In the genomic region with DNA sequence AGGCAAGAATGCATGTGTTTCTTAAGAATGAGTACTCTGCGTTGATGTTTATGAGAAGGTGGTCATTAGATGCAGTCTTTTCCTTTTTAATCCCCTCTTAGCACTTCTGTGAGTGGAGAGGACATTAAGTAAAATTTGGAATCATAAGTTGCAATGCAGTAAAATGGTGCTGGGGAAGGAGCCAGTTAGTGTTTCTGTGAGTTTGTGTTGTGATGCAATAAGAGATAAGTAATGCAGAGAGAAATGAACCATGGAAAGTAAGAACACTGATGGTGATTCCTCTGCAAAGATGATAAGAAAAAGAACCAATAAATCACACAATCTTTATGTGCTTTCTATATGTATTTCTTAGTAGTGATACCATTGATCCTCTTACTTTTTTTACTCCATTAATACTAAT, we compare ENCODE assay signal across 17 cellular contexts. TPM values are rescaled to one million over a fixed set of nuclear protein-coding genes. Genes with fewer than 3 reads are reported as not detected.
DNase-seq lines count a peak whose midpoint lies in the region; ATAC-seq, FAIRE-seq and TF ChIP-seq lines count a peak whose summit lies in the region.
"Had no signal": no experiment of that assay in that cellular context is flagged by ENCODE, and none has a peak within 500 bp of the region (broad histone marks: within the 10 kb centered on the region; RNA-seq: fewer than 3 reads in every experiment).

No MANE protein-coding gene starts in this region.

- H3K36me3 Mint-ChIP-seq in immature natural killer cell, result peaks cover 7 to 29% (median 13%) of the 10 kb centered on the region in 3 donors

- H3K4me3 ChIP-seq in A549 (no peak overlapping the region), HEK293 (ENCODE audit: low read depth, low read length) (no peak overlapping the region)
- H3K4me3 ChIP-seq: GM12878 had no signal

- DNase-seq in A549 (ENCODE audit: low read depth in 1 of 2, low spot score in 1 of 2) (no peak), amniotic epithelial cell (ENCODE audit: low read depth) (peak; percentile 45), immature natural killer cell (no peak)
- DNase-seq in activated CD4-positive, alpha-beta T cell treated with anti-CD3 and anti-CD28 coated beads, Interleukin-2, amount 50 U/mL, for 4 hours, result no peak
- no peak for DNase-seq in activated effector memory CD4-positive, alpha-beta T cell treated with Interleukin-2 at 50 U/mL for 16 hours
- DNase-seq: AML-193, Calu3, Karpas-422, NCI-H1436 treated with DMSO at 0.1 percent for 48 hours, NCI-H2081, NCI-H226, NCI-H69 had no signal

- peaks cover 14 to 27% of the 10 kb centered on the region in 2 donors for H3K4me1 Mint-ChIP-seq in immature natural killer cell

- TF ChIP-seq CTCF in A549 (IDR thresholded peaks at IDR 0.05) (no peak), HEK293 (tag by site-specific recombination; IDR thresholded peaks at IDR 0.05) (no peak)

- no peaks in the 10 kb centered on the region for H3K9me3 Mint-ChIP-seq in immature natural killer cell

- H3K27ac ChIP-seq in A549 (no peak overlapping the region), HEK293 (ENCODE audit: extremely low read depth, low read depth, low read length) (no peak overlapping the region)

- H3K4me1 ChIP-seq in A549, result peaks cover 29% of the 10 kb centered on the region
- H3K4me1 ChIP-seq in HEK293 (ENCODE audit: control insufficient read depth, insufficient read depth, low read length), result peaks cover 13% of the 10 kb centered on the region

- TF ChIP-seq POLR2A in A549 (IDR thresholded peaks at IDR 0.05; ENCODE audit: low read length), result no peak

- peaks cover 25 to 27% of the 10 kb centered on the region in 2 experiments for H3K36me3 ChIP-seq in HEK293 (ENCODE audit: control insufficient read depth in 2 of 2, insufficient read depth in 1 of 2, low read length in 2 of 2)

- TF ChIP-seq RAD21 in A549 (conservative IDR thresholded peaks at IDR 0.05 in 1 of 2, IDR thresholded peaks at IDR 0.05 in 1 of 2), result no peak

- TF ChIP-seq EP300 in A549 (IDR thresholded peaks at IDR 0.05), result no peak

- peak overlapping the region in 4 of 6 donors; percentile 12 to 74 (median 56) for H3K27ac Mint-ChIP-seq in immature natural killer cell

- WGBS in A549 (ENCODE audit: missing lambda C conversion rate), result 91% methylated on average over 1 of the region's 1 CpG

- no peak overlapping the region for H3K4me2 ChIP-seq in A549

- POLR2A ChIA-PET in A549 (lab: Yijun Ruan, JAX) (no interaction called here), HEK293 (lab: Yijun Ruan, JAX) (interaction anchor here (1.3 kb wide), 1 partner anchor 22 kb away, joined by 3 read pairs; no protein-coding TSS in a partner anchor)

- peaks cover 0 to 5% (median 0%) of the 10 kb centered on the region in 3 donors for H3K27me3 Mint-ChIP-seq in immature natural killer cell (ENCODE audit: low read depth in 3 of 3)

- no peaks in the 10 kb centered on the region for H3K9me3 ChIP-seq in A549
- no peaks in the 10 kb centered on the region for H3K9me3 ChIP-seq in HEK293 (ENCODE audit: control insufficient read depth, insufficient read depth, low read depth, low read length)

- CTCF ChIA-PET in A549 (lab: Yijun Ruan, JAX), result interaction anchor here (3.0 to 3.1 kb wide), 2 partner anchors 10 to 20 kb away, joined by 11 to 15 read pairs; a partner anchor contains a TSS
- CTCF ChIA-PET in HEK293 (lab: Yijun Ruan, JAX), result interaction anchor here (2.2 kb wide), 1 partner anchor 177 kb away, joined by 9 read pairs; no protein-coding TSS in a partner anchor

- FAIRE-seq in A549 (lab: Jason Lieb, UNC), result peak; percentile 61
- FAIRE-seq: GM12878, GM19239 had no signal

- H3K4me3 Mint-ChIP-seq in immature natural killer cell, result no peak overlapping the region

- no peak for ATAC-seq in A549
- ATAC-seq in GM21786 (IDR thresholded peaks at IDR 0.05; ENCODE audit: unreplicated experiment), result no peak
- ATAC-seq in HG03135 (IDR thresholded peaks at IDR 0.05; ENCODE audit: unreplicated experiment), result no peak
- ATAC-seq: GM12878 had no signal

TF ChIP-seq in A549, 52 proteins besides CTCF, POLR2A, EP300 and RAD21 (continues in another document):
- TF ChIP-seq JUNB (IDR thresholded peaks at IDR 0.05) (no peak), CBX2 (IDR thresholded peaks at IDR 0.05; ENCODE audit: borderline replicate concordance, low read depth) (no peak), HOXB13 (CRISPR knock-in tag; IDR thresholded peaks at IDR 0.05; ENCODE audit: low read depth) (no peak)
- TF ChIP-seq, protein P1, sequence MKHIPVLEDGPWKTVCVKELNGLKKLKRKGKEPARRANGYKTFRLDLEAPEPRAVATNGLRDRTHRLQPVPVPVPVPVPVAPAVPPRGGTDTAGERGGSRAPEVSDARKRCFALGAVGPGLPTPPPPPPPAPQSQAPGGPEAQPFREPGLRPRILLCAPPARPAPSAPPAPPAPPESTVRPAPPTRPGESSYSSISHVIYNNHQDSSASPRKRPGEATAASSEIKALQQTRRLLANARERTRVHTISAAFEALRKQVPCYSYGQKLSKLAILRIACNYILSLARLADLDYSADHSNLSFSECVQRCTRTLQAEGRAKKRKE (CRISPR knock-in tag; IDR thresholded peaks at IDR 0.05; ENCODE audit: low read depth), result no peak
- TF ChIP-seq, protein P2, sequence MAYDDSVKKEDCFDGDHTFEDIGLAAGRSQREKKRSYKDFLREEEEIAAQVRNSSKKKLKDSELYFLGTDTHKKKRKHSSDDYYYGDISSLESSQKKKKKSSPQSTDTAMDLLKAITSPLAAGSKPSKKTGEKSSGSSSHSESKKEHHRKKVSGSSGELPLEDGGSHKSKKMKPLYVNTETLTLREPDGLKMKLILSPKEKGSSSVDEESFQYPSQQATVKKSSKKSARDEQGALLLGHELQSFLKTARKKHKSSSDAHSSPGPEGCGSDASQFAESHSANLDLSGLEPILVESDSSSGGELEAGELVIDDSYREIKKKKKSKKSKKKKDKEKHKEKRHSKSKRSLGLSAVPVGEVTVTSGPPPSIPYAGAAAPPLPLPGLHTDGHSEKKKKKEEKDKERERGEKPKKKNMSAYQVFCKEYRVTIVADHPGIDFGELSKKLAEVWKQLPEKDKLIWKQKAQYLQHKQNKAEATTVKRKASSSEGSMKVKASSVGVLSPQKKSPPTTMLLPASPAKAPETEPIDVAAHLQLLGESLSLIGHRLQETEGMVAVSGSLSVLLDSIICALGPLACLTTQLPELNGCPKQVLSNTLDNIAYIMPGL (CRISPR knock-in tag; IDR thresholded peaks at IDR 0.05; ENCODE audit: borderline replicate concordance), result no peak

TF ChIP-seq in HEK293, 187 proteins besides CTCF, POLR2A, EP300 and RAD21 (continues in another document):
- TF ChIP-seq, protein P3, sequence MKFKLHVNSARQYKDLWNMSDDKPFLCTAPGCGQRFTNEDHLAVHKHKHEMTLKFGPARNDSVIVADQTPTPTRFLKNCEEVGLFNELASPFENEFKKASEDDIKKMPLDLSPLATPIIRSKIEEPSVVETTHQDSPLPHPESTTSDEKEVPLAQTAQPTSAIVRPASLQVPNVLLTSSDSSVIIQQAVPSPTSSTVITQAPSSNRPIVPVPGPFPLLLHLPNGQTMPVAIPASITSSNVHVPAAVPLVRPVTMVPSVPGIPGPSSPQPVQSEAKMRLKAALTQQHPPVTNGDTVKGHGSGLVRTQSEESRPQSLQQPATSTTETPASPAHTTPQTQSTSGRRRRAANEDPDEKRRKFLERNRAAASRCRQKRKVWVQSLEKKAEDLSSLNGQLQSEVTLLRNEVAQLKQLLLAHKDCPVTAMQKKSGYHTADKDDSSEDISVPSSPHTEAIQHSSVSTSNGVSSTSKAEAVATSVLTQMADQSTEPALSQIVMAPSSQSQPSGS (tag by site-specific recombination; IDR thresholded peaks at IDR 0.05; ENCODE audit: low read depth), result no peak
- TF ChIP-seq, protein P4, sequence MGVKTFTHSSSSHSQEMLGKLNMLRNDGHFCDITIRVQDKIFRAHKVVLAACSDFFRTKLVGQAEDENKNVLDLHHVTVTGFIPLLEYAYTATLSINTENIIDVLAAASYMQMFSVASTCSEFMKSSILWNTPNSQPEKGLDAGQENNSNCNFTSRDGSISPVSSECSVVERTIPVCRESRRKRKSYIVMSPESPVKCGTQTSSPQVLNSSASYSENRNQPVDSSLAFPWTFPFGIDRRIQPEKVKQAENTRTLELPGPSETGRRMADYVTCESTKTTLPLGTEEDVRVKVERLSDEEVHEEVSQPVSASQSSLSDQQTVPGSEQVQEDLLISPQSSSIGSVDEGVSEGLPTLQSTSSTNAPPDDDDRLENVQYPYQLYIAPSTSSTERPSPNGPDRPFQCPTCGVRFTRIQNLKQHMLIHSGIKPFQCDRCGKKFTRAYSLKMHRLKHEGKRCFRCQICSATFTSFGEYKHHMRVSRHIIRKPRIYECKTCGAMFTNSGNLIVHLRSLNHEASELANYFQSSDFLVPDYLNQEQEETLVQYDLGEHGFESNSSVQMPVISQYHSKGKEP (tag by site-specific recombination; IDR thresholded peaks at IDR 0.05), result peak; percentile 75

RNA-seq across cellular contexts. Expression of a gene that starts 20.0 kb away (rescaled TPM):
- polyA plus RNA-seq in A549 (2011; rRNA removed) (13.5 and 16.5 TPM in 2 replicates), A549 (2017; fragmentation: RNase III; extraction: RNeasy Plus Mini Kit Qiagen cat#74134 plus additional on column Dnase treatment) (13.6 to 15.8 TPM (median 14.7 TPM) in 3 replicates), immature natural killer cell (10 to 100 TPM; 31.6 to 36.7 (median 34.0) TPM)
- 10.6 and 15.2 TPM in 2 replicates for polyA plus RNA-seq in A549 (2012; cell fraction: cytosol; rRNA removed)
- polyA plus RNA-seq in A549 (2012; cell fraction: nucleus; rRNA removed), result 12.0 and 14.2 TPM in 2 replicates
- 19.5 and 19.6 TPM in 2 replicates for polyA minus RNA-seq in A549 (2011; rRNA and poly(A)+ RNA removed)

RNA-seq across cellular contexts. Expression of a gene that starts 21.7 kb away (rescaled TPM):
- 27.5 and 31.3 TPM in 2 replicates for polyA plus RNA-seq in A549 (2011; rRNA removed)
- 54.4 and 79.1 TPM in 2 replicates for polyA plus RNA-seq in A549 (2012; cell fraction: cytosol; rRNA removed)
- 316 and 464 TPM in 2 replicates for polyA plus RNA-seq in A549 (2012; cell fraction: nucleus; rRNA removed)
- 50.5 to 59.0 TPM (median 57.8 TPM) in 3 replicates for polyA plus RNA-seq in A549 (2017; fragmentation: RNase III; extraction: RNeasy Plus Mini Kit Qiagen cat#74134 plus additional on column Dnase treatment)
- 21.7 and 42.5 TPM in 2 replicates for polyA minus RNA-seq in A549 (2011; rRNA and poly(A)+ RNA removed)
- polyA plus RNA-seq in immature natural killer cell, result 10 to 100 TPM; 41.6 to 50.5 (median 47.0) TPM

RNA-seq across cellular contexts. Expression of a gene that starts 42.6 kb away (rescaled TPM):
- polyA plus RNA-seq in A549 (2011; rRNA removed), result 53.0 and 56.8 TPM in 2 replicates
- polyA plus RNA-seq in A549 (2012; cell fraction: cytosol; rRNA removed), result 73.4 and 97.2 TPM in 2 replicates
- 121 and 187 TPM in 2 replicates for polyA plus RNA-seq in A549 (2012; cell fraction: nucleus; rRNA removed)
- polyA plus RNA-seq in A549 (2017; fragmentation: RNase III; extraction: RNeasy Plus Mini Kit Qiagen cat#74134 plus additional on column Dnase treatment), result 45.2 to 47.8 TPM (median 45.3 TPM) in 3 replicates
- 104 and 105 TPM in 2 replicates for polyA minus RNA-seq in A549 (2011; rRNA and poly(A)+ RNA removed)
- 1 to 10 TPM; 2.3 to 8.9 (median 5.1) TPM for polyA plus RNA-seq in immature natural killer cell

RNA-seq across cellular contexts. Expression of a gene that starts 46.1 kb away (rescaled TPM):
- polyA plus RNA-seq in A549 (2011; rRNA removed) (4.0 and 4.5 TPM in 2 replicates), A549 (2017; fragmentation: RNase III; extraction: RNeasy Plus Mini Kit Qiagen cat#74134 plus additional on column Dnase treatment) (15.3 to 17.8 TPM (median 16.4 TPM) in 3 replicates), immature natural killer cell (under 1 TPM in 1 of 3 donors, not detected in 2; 0.18 TPM)
- 16.3 and 21.8 TPM in 2 replicates for polyA plus RNA-seq in A549 (2012; cell fraction: cytosol; rRNA removed)
- 84.1 and 142 TPM in 2 replicates for polyA plus RNA-seq in A549 (2012; cell fraction: nucleus; rRNA removed)
- polyA minus RNA-seq in A549 (2011; rRNA and poly(A)+ RNA removed), result 9.2 and 10.1 TPM in 2 replicates

Comparison
In these comparisons a context has a peak if more than half of its experiments do, and no peak if none do; other contexts are left out.
1. RNA of a gene that starts 42.6 kb away (polyA plus RNA-seq): 45.2 to 187 TPM in A549; 2.3 to 8.9 TPM in immature natural killer cell; every median in the first group is over 4 times any median in the second.